Comparison of ENCODE assay signal across 8 cellular contexts in the genomic region with DNA sequence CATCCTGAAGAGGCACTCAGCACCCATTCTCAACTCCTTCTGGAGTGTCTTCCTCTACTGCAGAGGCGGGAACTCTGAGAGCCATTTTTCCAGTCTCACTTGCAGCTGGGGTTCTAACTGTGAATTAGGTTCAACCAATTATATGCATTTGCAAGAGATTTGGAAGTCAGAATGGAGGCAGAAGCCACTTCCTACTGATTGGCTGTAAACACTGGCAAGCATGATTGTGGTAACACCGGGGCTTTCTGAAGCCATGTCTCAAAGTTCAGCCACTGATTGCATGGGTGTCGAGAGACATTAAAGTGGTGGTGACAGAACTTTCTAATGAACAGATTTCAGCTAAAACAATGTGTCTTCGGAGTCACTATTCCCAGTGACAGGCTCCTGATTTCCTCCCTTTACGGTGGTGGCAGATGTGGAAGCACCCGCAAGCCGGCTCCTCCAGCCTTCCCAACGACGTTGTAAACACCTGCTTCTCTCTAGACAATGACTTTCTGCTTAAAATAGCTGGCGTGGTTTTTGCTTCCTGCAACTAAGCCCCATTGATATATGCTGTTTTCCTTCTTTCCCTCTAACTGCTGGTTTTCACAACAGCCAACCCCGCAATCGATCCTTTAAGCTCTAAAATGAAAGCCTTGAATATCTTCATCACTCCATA.
DNase-seq lines count a peak whose midpoint lies in the region; ATAC-seq and TF ChIP-seq lines count a peak whose summit lies in the region.

No MANE protein-coding gene starts in this region.

- H3K4me2 ChIP-seq in GM23338 (no peak overlapping the region), PC-9 (peak overlapping the region; percentile 95)

- POLR2A ChIA-PET in CD4-positive, alpha-beta memory T cell (lab: Charles Lee; ENCODE audit: partially characterized antibody) = interaction anchor here (0.8 to 1.2 kb wide), 5 partner anchors 25 to 114 kb away, joined by 3 to 5 read pairs (median 3); a partner anchor contains a TSS
- POLR2A ChIA-PET in PC-9 (lab: Charles Lee; ENCODE audit: unreplicated experiment) = no interaction called here

- H3K36me3 Mint-ChIP-seq in CD4-positive, alpha-beta memory T cell = peaks cover 14% of the 10 kb centered on the region in 2 donors
- H3K36me3 Mint-ChIP-seq in GM23338 (ENCODE audit: low read depth) = peaks cover 15% of the 10 kb centered on the region; the same call in 2 of the 3 replicates

- no peaks in the 10 kb centered on the region for H3K36me3 ChIP-seq in CD4-positive, alpha-beta memory T cell (ENCODE audit: insufficient read depth, low read length)
- no peaks in the 10 kb centered on the region for H3K36me3 ChIP-seq in GM23338 (ENCODE audit: insufficient read depth)
- no peaks in the 10 kb centered on the region for H3K36me3 ChIP-seq in PC-9 (ENCODE audit: low read depth)
- no peaks in the 10 kb centered on the region for H3K36me3 ChIP-seq in right lobe of liver

- no peaks in the 10 kb centered on the region for H3K27me3 ChIP-seq in CD4-positive, alpha-beta memory T cell (ENCODE audit: insufficient read depth, low read length)
- H3K27me3 ChIP-seq in GM23338 (ENCODE audit: insufficient read depth) (no peaks in the 10 kb centered on the region), PC-9 (ENCODE audit: insufficient read depth, low read depth) (no peaks in the 10 kb centered on the region), right lobe of liver (no peaks in the 10 kb centered on the region)

- H3K27ac ChIP-seq in CD4-positive, alpha-beta memory T cell (ENCODE audit: low read depth, low read length) = no peak overlapping the region
- H3K27ac ChIP-seq in GM23338 (ENCODE audit: low read depth) (no peak overlapping the region), PC-9 (peak overlapping the region; percentile 96), right lobe of liver (peak overlapping the region; percentile 87 to 90 (median 88))

- CTCF ChIA-PET in CD4-positive, alpha-beta memory T cell (lab: Charles Lee; ENCODE audit: partially characterized antibody) = interaction anchor here (1.8 to 2.0 kb wide), 2 partner anchors 30 to 119 kb away, joined by 6 to 9 read pairs; no protein-coding TSS in a partner anchor
- CTCF ChIA-PET in PC-9 (lab: Charles Lee) = interaction anchor here (0.6 kb wide), 1 partner anchor 67 kb away, joined by 3 read pairs; no protein-coding TSS in a partner anchor

- peaks cover 24 to 61% (median 48%) of the 10 kb centered on the region in 4 donors for H3K4me1 Mint-ChIP-seq in CD4-positive, alpha-beta memory T cell
- peaks cover 56% of the 10 kb centered on the region for H3K4me1 Mint-ChIP-seq in GM23338

- H3K4me3 ChIP-seq in CD4-positive, alpha-beta memory T cell (ENCODE audit: low read length in 2 of 2) = no peak overlapping the region
- no peak overlapping the region for H3K4me3 ChIP-seq in GM23338
- no peak overlapping the region for H3K4me3 ChIP-seq in PC-9
- peak overlapping the region; percentile 13 to 39 (median 34) for H3K4me3 ChIP-seq in right lobe of liver

- no peaks in the 10 kb centered on the region for H3K79me2 ChIP-seq in GM23338 (replicated peaks; ENCODE audit: insufficient read depth)
- no peaks in the 10 kb centered on the region for H3K79me2 ChIP-seq in PC-9 (ENCODE audit: low read depth)

- H3K27ac Mint-ChIP-seq in CD4-positive, alpha-beta memory T cell = peak overlapping the region in 4 of 7 donors; percentile 2 to 55 (median 6)
- peak overlapping the region; percentile 53; the same call in 1 of the 2 replicates for H3K27ac Mint-ChIP-seq in GM23338

- peaks cover 6% of the 10 kb centered on the region; the same call in 1 of the 2 replicates for H3F3A ChIP-seq in GM23338 (replicated peaks; ENCODE audit: low read depth)
- peaks cover 30% of the 10 kb centered on the region for H3F3A ChIP-seq in PC-9 (ENCODE audit: insufficient read depth, low read depth)

- no peak for DNase-seq in CD4-positive, alpha-beta memory T cell
- no peak for DNase-seq in GM23338 (ENCODE audit: low spot score)
- DNase-seq in PC-9 = no peak
- peak in 1 of 3 donors; percentile 72 for DNase-seq in right lobe of liver
- no peak for DNase-seq in globus pallidus (ENCODE audit: low spot score)
- no peak for DNase-seq in HPDE6-E6E7 (ENCODE audit: extremely low spot score)

- H3K9me3 Mint-ChIP-seq in CD4-positive, alpha-beta memory T cell = no peaks in the 10 kb centered on the region
- no peaks in the 10 kb centered on the region; the same call in 2 of the 3 replicates for H3K9me3 Mint-ChIP-seq in GM23338

- peak; percentile 56 for TF ChIP-seq POLR2A in right lobe of liver (IDR thresholded peaks at IDR 0.05)

- H3K4me3 Mint-ChIP-seq in CD4-positive, alpha-beta memory T cell = peak overlapping the region in 6 of 8 donors; percentile 12 to 59 (median 42)
- H3K4me3 Mint-ChIP-seq in GM23338 = no peak overlapping the region

- H2AFZ ChIP-seq in GM23338 (no peak overlapping the region), PC-9 (no peak overlapping the region)

- WGBS in right lobe of liver (ENCODE audit: insufficient coverage, low coverage, low lambda C conversion rate, missing lambda C conversion rate) = 15% methylated on average over 10 of the region's 12 CpGs

- H3K9me2 ChIP-seq in GM23338 (ENCODE audit: insufficient read depth) (no peaks in the 10 kb centered on the region), PC-9 (ENCODE audit: insufficient read depth) (no peaks in the 10 kb centered on the region)

- no peaks in the 10 kb centered on the region for H4K20me1 ChIP-seq in GM23338 (replicated peaks; ENCODE audit: insufficient read depth)
- no peaks in the 10 kb centered on the region for H4K20me1 ChIP-seq in PC-9 (ENCODE audit: insufficient read depth)

- no TSS peak for BruUV-seq in PC-9 (replicated peaks; lab: Mats Ljungman, UMichigan)

- intact Hi-C loops in CD4-positive, alpha-beta memory T cell (cut with micrococcal nuclease) = loop anchor here (10.0 kb wide), 1 partner anchor 118 kb away; no protein-coding TSS in a partner anchor
- intact Hi-C loops in PC-9 (cut with micrococcal nuclease; ENCODE audit: unreplicated experiment) = loop anchor here (2.0 kb wide), 1 partner anchor 52 kb away; no protein-coding TSS in a partner anchor
- intact Hi-C loops in right lobe of liver (cut with DNase I) = loop anchor here (5.0 kb wide), 1 partner anchor 35 kb away; no protein-coding TSS in a partner anchor

- no peaks in the 10 kb centered on the region for H3K9me3 ChIP-seq in CD4-positive, alpha-beta memory T cell (ENCODE audit: control insufficient read depth in 1 of 2, low read length in 2 of 2)
- H3K9me3 ChIP-seq in PC-9 (ENCODE audit: insufficient read depth, low read depth) (no peaks in the 10 kb centered on the region), right lobe of liver (no peaks in the 10 kb centered on the region)

- ATAC-seq in GM23338 (no peak), right lobe of liver (peak; percentile 21 to 66 (median 41)), HG03280 (IDR thresholded peaks at IDR 0.05; ENCODE audit: unreplicated experiment) (no peak)
- ATAC-seq in activated CD4-positive, CD25-positive, alpha-beta regulatory T cell treated with anti-CD3 and anti-CD28 coated beads, Interleukin-2, amount 50 U/mL, for 24 hours = no peak

- peaks cover 53% of the 10 kb centered on the region for H3K4me1 ChIP-seq in CD4-positive, alpha-beta memory T cell (ENCODE audit: insufficient read depth, low read length)
- H3K4me1 ChIP-seq in GM23338 (ENCODE audit: insufficient read depth) (peaks cover 52% of the 10 kb centered on the region), PC-9 (replicated peaks; ENCODE audit: insufficient read depth) (peaks cover 41% of the 10 kb centered on the region), right lobe of liver (peaks cover 7 to 66% (median 33%) of the 10 kb centered on the region in 4 donors)

- TF ChIP-seq CTCF in GM23338 (conservative IDR thresholded peaks at IDR 0.05; ENCODE audit: low read depth in 2 of 2) (no peak), PC-9 (conservative IDR thresholded peaks at IDR 0.05) (no peak), right lobe of liver (IDR thresholded peaks at IDR 0.05) (no peak)

- no peaks in the 10 kb centered on the region for H3K27me3 Mint-ChIP-seq in CD4-positive, alpha-beta memory T cell
- peaks cover 7% of the 10 kb centered on the region for H3K27me3 Mint-ChIP-seq in GM23338 (ENCODE audit: insufficient read depth, low read depth, poor library complexity)

TF ChIP-seq in GM23338, 12 proteins besides CTCF, POLR2A, EP300 and RAD21 (continues in another document):
- TF ChIP-seq NANOG (IDR thresholded peaks at IDR 0.05; ENCODE audit: borderline replicate concordance) (no peak), STAT1 (IDR thresholded peaks at IDR 0.05; ENCODE audit: unreplicated experiment) (no peak)

Comparison
In these comparisons a context has a peak if more than half of its experiments do, and no peak if none do; other contexts are left out.
1. H3K27ac ChIP-seq: peak in PC-9 (single experiment) and right lobe of liver (3 of 3); none in CD4-positive, alpha-beta memory T cell (single experiment) and GM23338 (single experiment).
2. H3K4me3 ChIP-seq: peak in right lobe of liver (3 of 3); none in CD4-positive, alpha-beta memory T cell (0 of 2), GM23338 (single experiment) and PC-9 (single experiment).
3. ATAC-seq: peak in right lobe of liver (4 of 4); none in GM23338 (single experiment), HG03280 (single experiment) and activated CD4-positive, CD25-positive, alpha-beta regulatory T cell treated with anti-CD3 and anti-CD28 coated beads, Interleukin-2, amount 50 U/mL, for 24 hours (0 of 2).